In genomic region chr3:172987268-172987667, GRCh38 we compare ENCODE assay signal across 9 cellular contexts.
DNase-seq lines count a peak whose midpoint lies in the region; ATAC-seq and TF ChIP-seq lines count a peak whose summit lies in the region.
"Had no signal": no experiment of that assay in that cellular context is flagged by ENCODE, and none has a peak within 500 bp of the region (broad histone marks: within the 10 kb centered on the region; RNA-seq: fewer than 3 reads in every experiment).

No MANE protein-coding gene starts in this region.

- ATAC-seq in SK-N-SH treated with all-trans-retinoic acid at 6 μM for 48 hours: peak; percentile 51; the same call in 1 of the 3 replicates
- ATAC-seq in GM18517 (IDR thresholded peaks at IDR 0.05; ENCODE audit: unreplicated experiment): no peak
- no peak for ATAC-seq in HG02623 (IDR thresholded peaks at IDR 0.05; ENCODE audit: unreplicated experiment)
- no peak for ATAC-seq in GM18873 (IDR thresholded peaks at IDR 0.05; ENCODE audit: low FRiP score, unreplicated experiment)

- DNase-seq in Daoy (ENCODE audit: low read depth) (peak; percentile 16), HT-29 (ENCODE audit: low spot score) (peak; percentile 55), islet precursor cell (peak; percentile 57), CD1c-positive myeloid dendritic cell (ENCODE audit: extremely low spot score) (no peak)
- DNase-seq: spleen had no signal

TF ChIP-seq in SK-N-SH treated with all-trans-retinoic acid at 6 μM for 48 hours, 23 proteins besides CTCF, POLR2A, EP300 and RAD21:
- TF ChIP-seq, protein P1, sequence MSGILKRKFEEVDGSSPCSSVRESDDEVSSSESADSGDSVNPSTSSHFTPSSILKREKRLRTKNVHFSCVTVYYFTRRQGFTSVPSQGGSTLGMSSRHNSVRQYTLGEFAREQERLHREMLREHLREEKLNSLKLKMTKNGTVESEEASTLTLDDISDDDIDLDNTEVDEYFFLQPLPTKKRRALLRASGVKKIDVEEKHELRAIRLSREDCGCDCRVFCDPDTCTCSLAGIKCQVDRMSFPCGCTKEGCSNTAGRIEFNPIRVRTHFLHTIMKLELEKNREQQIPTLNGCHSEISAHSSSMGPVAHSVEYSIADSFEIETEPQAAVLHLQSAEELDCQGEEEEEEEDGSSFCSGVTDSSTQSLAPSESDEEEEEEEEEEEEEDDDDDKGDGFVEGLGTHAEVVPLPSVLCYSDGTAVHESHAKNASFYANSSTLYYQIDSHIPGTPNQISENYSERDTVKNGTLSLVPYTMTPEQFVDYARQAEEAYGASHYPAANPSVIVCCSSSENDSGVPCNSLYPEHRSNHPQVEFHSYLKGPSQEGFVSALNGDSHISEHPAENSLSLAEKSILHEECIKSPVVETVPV (CRISPR knock-in tag; IDR thresholded peaks at IDR 0.05): no peak
TF ChIP-seq in SK-N-SH treated with all-trans-retinoic acid at 6 μM for 48 hours: peak in this region for 0.
